Comparison of ENCODE assay signal across 18 cellular contexts in the genomic region with DNA sequence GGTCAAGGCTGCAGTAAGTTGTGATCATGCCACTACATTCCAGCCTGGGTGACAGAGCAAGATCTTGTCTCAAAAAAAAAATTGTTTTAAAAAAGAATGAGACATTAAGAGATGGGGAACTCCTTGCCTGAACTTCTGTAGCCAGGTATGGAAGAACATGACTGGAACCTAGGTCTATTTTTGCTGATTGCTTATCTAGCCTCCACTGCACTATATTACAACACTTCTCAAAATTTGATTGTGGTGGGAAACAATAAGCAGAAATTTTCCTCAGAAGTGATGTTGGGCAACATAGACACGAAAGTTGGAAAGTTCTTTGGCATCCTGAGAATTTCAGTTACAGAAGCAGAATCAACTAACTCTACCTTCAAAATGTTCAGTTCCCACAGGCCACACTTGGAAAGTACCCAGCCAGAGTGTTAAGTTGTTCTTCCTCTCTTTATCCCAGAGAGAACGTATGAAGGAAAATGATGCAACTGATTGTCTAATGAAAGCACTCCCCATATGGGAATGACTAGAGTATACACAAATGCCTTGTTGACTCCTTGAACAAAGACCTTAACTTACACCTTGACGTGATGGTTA. TPM values are rescaled to one million over a fixed set of nuclear protein-coding genes. Genes with fewer than 3 reads are reported as not detected.
A peak's percentile ranks its signal among the peaks of the same experiment; 100 is the strongest.
DNase-seq lines count a peak whose midpoint lies in the region; ATAC-seq, FAIRE-seq and TF ChIP-seq lines count a peak whose summit lies in the region.
"Had no signal": no experiment of that assay in that cellular context is flagged by ENCODE, and none has a peak within 500 bp of the region (broad histone marks: within the 10 kb centered on the region; RNA-seq: fewer than 3 reads in every experiment).

No MANE protein-coding gene starts in this region.

- H3K36me3 ChIP-seq in osteoblast (ENCODE audit: insufficient read depth, low read length), result no peaks in the 10 kb centered on the region
- no peaks in the 10 kb centered on the region for H3K36me3 ChIP-seq in naive thymus-derived CD4-positive, alpha-beta T cell (ENCODE audit: control insufficient read depth in 2 of 3, insufficient read depth in 3 of 3, low read length in 3 of 3)

- H2AFZ ChIP-seq in osteoblast (ENCODE audit: low read length), result no peak overlapping the region

- H3K4me2 ChIP-seq in osteoblast (ENCODE audit: insufficient read depth, low read length), result no peak overlapping the region

- no peaks in the 10 kb centered on the region for H3K36me3 Mint-ChIP-seq in naive thymus-derived CD4-positive, alpha-beta T cell
- H3K36me3 Mint-ChIP-seq in activated CD4-positive, alpha-beta T cell treated with anti-CD3 and anti-CD28 coated beads for 36 hours (ENCODE audit: low read depth), result no peaks in the 10 kb centered on the region
- H3K36me3 Mint-ChIP-seq: CD8-positive, alpha-beta T cell had no signal

- H3K27me3 Mint-ChIP-seq in naive thymus-derived CD4-positive, alpha-beta T cell, result no peaks in the 10 kb centered on the region
- no peaks in the 10 kb centered on the region for H3K27me3 Mint-ChIP-seq in activated CD4-positive, alpha-beta T cell treated with anti-CD3 and anti-CD28 coated beads for 36 hours

- H3K27ac ChIP-seq in osteoblast (ENCODE audit: low read depth, low read length) (peak overlapping the region; percentile 42), coronary artery (peak overlapping the region in 1 of 2 donors; percentile 38)
- H3K27ac ChIP-seq in naive thymus-derived CD4-positive, alpha-beta T cell (ENCODE audit: low read depth, low read length), result no peak overlapping the region

- DNase-seq in AG20443 (ENCODE audit: low spot score) (peak; percentile 11), amniotic epithelial cell (ENCODE audit: low read depth) (peak; percentile 96), fibroblast of mammary gland (ENCODE audit: low read depth) (peak; percentile 76), osteoblast (ENCODE audit: insufficient read length, low spot score, missing footprints) (no peak), D721Med (ENCODE audit: insufficient read length, low spot score) (no peak), coronary artery (ENCODE audit: low spot score) (no peak)
- DNase-seq in naive thymus-derived CD4-positive, alpha-beta T cell, result no peak
- no peak for DNase-seq in activated CD4-positive, alpha-beta T cell treated with anti-CD3 and anti-CD28 coated beads for 36 hours
- DNase-seq: CD8-positive, alpha-beta T cell; DND-41; GF-D8; KBM-7; NCI-H1092 treated with DMSO at 0.1 percent for 48 hours; NCI-H187; NCI-H446; PC-3 had no signal

- POLR2A ChIA-PET in naive thymus-derived CD4-positive, alpha-beta T cell (lab: Charles Lee), result no interaction called here
- POLR2A ChIA-PET in activated CD4-positive, alpha-beta T cell treated with anti-CD3 and anti-CD28 coated beads for 36 hours (lab: Charles Lee), result no interaction called here

- intact Hi-C loops in naive thymus-derived CD4-positive, alpha-beta T cell (cut with micrococcal nuclease), result no loop called here
- intact Hi-C loops in activated CD4-positive, alpha-beta T cell treated with anti-CD3 and anti-CD28 coated beads for 36 hours (cut with DNase I, micrococcal nuclease), result no loop called here

- H4K20me1 ChIP-seq in osteoblast (ENCODE audit: insufficient read depth, low read length), result no peaks in the 10 kb centered on the region

- TF ChIP-seq CTCF in fibroblast of mammary gland (conservative IDR thresholded peaks at IDR 0.05; ENCODE audit: control insufficient read depth, insufficient read depth, low read depth, low read length), result no peak
- TF ChIP-seq CTCF in osteoblast (IDR thresholded peaks at IDR 0.05; ENCODE audit: extremely low read depth, low read depth, low read length), result no peak
- no peak for TF ChIP-seq CTCF in D721Med (IDR thresholded peaks at IDR 0.05; ENCODE audit: insufficient read depth, missing control alignments)
- TF ChIP-seq CTCF in coronary artery (IDR thresholded peaks at IDR 0.05), result no peak

- CTCF ChIA-PET in naive thymus-derived CD4-positive, alpha-beta T cell (lab: Charles Lee), result no interaction called here
- CTCF ChIA-PET in activated CD4-positive, alpha-beta T cell treated with anti-CD3 and anti-CD28 coated beads for 36 hours (lab: Charles Lee), result no interaction called here

- FAIRE-seq in D721Med (lab: Jason Lieb, UNC), result no peak
- FAIRE-seq: H1 had no signal

- ATAC-seq in naive thymus-derived CD4-positive, alpha-beta T cell, result no peak
- no peak for ATAC-seq in activated CD4-positive, alpha-beta T cell treated with anti-CD3 and anti-CD28 coated beads for 36 hours
- ATAC-seq: CD8-positive, alpha-beta T cell; PC-3 had no signal

- no peaks in the 10 kb centered on the region for H3K4me1 Mint-ChIP-seq in naive thymus-derived CD4-positive, alpha-beta T cell
- no peaks in the 10 kb centered on the region for H3K4me1 Mint-ChIP-seq in activated CD4-positive, alpha-beta T cell treated with anti-CD3 and anti-CD28 coated beads for 36 hours

- H3K79me2 ChIP-seq in osteoblast (ENCODE audit: insufficient read depth, low read length), result no peaks in the 10 kb centered on the region

- peaks cover 6% of the 10 kb centered on the region for H3K27me3 ChIP-seq in osteoblast (ENCODE audit: insufficient read depth, low read length)
- no peaks in the 10 kb centered on the region for H3K27me3 ChIP-seq in naive thymus-derived CD4-positive, alpha-beta T cell (ENCODE audit: control insufficient read depth in 2 of 2, insufficient read depth in 2 of 2, low read length in 2 of 2)

- no peak overlapping the region for H3K27ac Mint-ChIP-seq in naive thymus-derived CD4-positive, alpha-beta T cell
- H3K27ac Mint-ChIP-seq in activated CD4-positive, alpha-beta T cell treated with anti-CD3 and anti-CD28 coated beads for 36 hours, result no peak overlapping the region
- H3K27ac Mint-ChIP-seq: CD8-positive, alpha-beta T cell had no signal

- no peak overlapping the region for H3K4me3 ChIP-seq in fibroblast of mammary gland (ENCODE audit: control insufficient read depth, low read depth, low read length)
- H3K4me3 ChIP-seq in osteoblast (ENCODE audit: insufficient read depth, low read length), result no peak overlapping the region
- no peak overlapping the region for H3K4me3 ChIP-seq in naive thymus-derived CD4-positive, alpha-beta T cell (ENCODE audit: low read length)
- no peak overlapping the region for H3K4me3 ChIP-seq in coronary artery

- H3K4me3 Mint-ChIP-seq in naive thymus-derived CD4-positive, alpha-beta T cell, result no peak overlapping the region
- no peak overlapping the region for H3K4me3 Mint-ChIP-seq in activated CD4-positive, alpha-beta T cell treated with anti-CD3 and anti-CD28 coated beads for 36 hours
- H3K4me3 Mint-ChIP-seq: CD8-positive, alpha-beta T cell had no signal

- H3K9me3 Mint-ChIP-seq in naive thymus-derived CD4-positive, alpha-beta T cell, result peaks cover 0 to 2% (median 0%) of the 10 kb centered on the region in 11 donors
- no peaks in the 10 kb centered on the region for H3K9me3 Mint-ChIP-seq in activated CD4-positive, alpha-beta T cell treated with anti-CD3 and anti-CD28 coated beads for 36 hours (ENCODE audit: low read depth)
- H3K9me3 Mint-ChIP-seq: CD8-positive, alpha-beta T cell had no signal

- peaks cover 9% of the 10 kb centered on the region for H3K4me1 ChIP-seq in osteoblast (ENCODE audit: insufficient read depth, low read length)
- no peaks in the 10 kb centered on the region for H3K4me1 ChIP-seq in naive thymus-derived CD4-positive, alpha-beta T cell (ENCODE audit: control insufficient read depth in 2 of 2, insufficient read depth in 2 of 2, low read length in 2 of 2)

- H3K9me3 ChIP-seq in osteoblast (ENCODE audit: low read depth, low read length), result no peaks in the 10 kb centered on the region
- no peaks in the 10 kb centered on the region for H3K9me3 ChIP-seq in naive thymus-derived CD4-positive, alpha-beta T cell (ENCODE audit: control insufficient read depth in 2 of 3, low read length in 3 of 3)

RNA-seq across cellular contexts. Expression of a gene that starts 50.0 kb away (rescaled TPM):
- total RNA-seq in osteoblast, result not detected in 2 replicates
- not detected for total RNA-seq in naive thymus-derived CD4-positive, alpha-beta T cell
- polyA plus RNA-seq in naive thymus-derived CD4-positive, alpha-beta T cell, result not detected
- total RNA-seq in activated CD4-positive, alpha-beta T cell treated with anti-CD3 and anti-CD28 coated beads for 36 hours, result not detected
- total RNA-seq: A172; CD8-positive, alpha-beta T cell; PC-3 had no signal
- polyA plus RNA-seq: H1 had no signal

Comparison
In these comparisons a context has a peak if more than half of its experiments do, and no peak if none do; other contexts are left out.
1. DNase-seq: peak in AG20443 (single experiment), amniotic epithelial cell (single experiment) and fibroblast of mammary gland (single experiment); none in osteoblast (single experiment), naive thymus-derived CD4-positive, alpha-beta T cell (0 of 9), activated CD4-positive, alpha-beta T cell treated with anti-CD3 and anti-CD28 coated beads for 36 hours (single experiment), D721Med (single experiment) and coronary artery (single experiment).